ENCODE assay signal across 7 cellular contexts in genomic region chr13:80342541-80343371, GRCh38. TPM values are rescaled to one million over a fixed set of nuclear protein-coding genes. Genes with fewer than 3 reads are reported as not detected.
DNase-seq lines count a peak whose midpoint lies in the region; ATAC-seq lines count a peak whose summit lies in the region.

No MANE protein-coding gene starts in this region.

- peak; percentile 57 for DNase-seq in NCI-H1436 (lab: John Stamatoyannopoulos, UW)
- peak; percentile 11 for DNase-seq in activated CD4-positive, CD25-positive, alpha-beta regulatory T cell treated with anti-CD3 and anti-CD28 coated beads, Interleukin-2, amount 50 U/mL, for 16 hours (ENCODE audit: low read depth, low spot score)
- DNase-seq in cerebellum (ENCODE audit: low spot score), result peak; percentile 81
- peak; percentile 69 for DNase-seq in kidney glomerular epithelial cell (lab: John Stamatoyannopoulos, UW)
- peak; percentile 32 to 57 for DNase-seq in stimulated activated CD4-positive, alpha-beta T cell treated with anti-CD3 and anti-CD28 coated beads, Interleukin-15, amount 100 ng/mL, for 48 hours (ENCODE audit: low read depth in 2 of 2)

- ATAC-seq in GM18498 (IDR thresholded peaks at IDR 0.05; ENCODE audit: unreplicated experiment), result peak; percentile 60
- ATAC-seq in HG02763 (IDR thresholded peaks at IDR 0.05; ENCODE audit: unreplicated experiment), result peak; percentile 48

RNA-seq across cellular contexts. Expression of gene SPRY2, which starts 1.8 kb away (rescaled TPM):
- 46.0 TPM for total RNA-seq in cerebellum

Comparison
In these comparisons a context has a peak if more than half of its experiments do, and no peak if none do; other contexts are left out.
1. Peak in every context shown above with its lines: DNase-seq and ATAC-seq.
2. DNase-seq: peak in every context shown above with its lines; median percentile 81 in cerebellum; 69 in kidney glomerular epithelial cell; 57 in NCI-H1436; 44 in stimulated activated CD4-positive, alpha-beta T cell treated with anti-CD3 and anti-CD28 coated beads, Interleukin-15, amount 100 ng/mL, for 48 hours; 11 in activated CD4-positive, CD25-positive, alpha-beta regulatory T cell treated with anti-CD3 and anti-CD28 coated beads, Interleukin-2, amount 50 U/mL, for 16 hours.